In genomic region chr3:40172560-40172959, GRCh38 we compare ENCODE assay signal across 26 cellular contexts.
DNase-seq lines count a peak whose midpoint lies in the region; TF ChIP-seq lines count a peak whose summit lies in the region.
"Had no signal": no experiment of that assay in that cellular context is flagged by ENCODE, and none has a peak within 500 bp of the region (broad histone marks: within the 10 kb centered on the region; RNA-seq: fewer than 3 reads in every experiment).

No MANE protein-coding gene starts in this region.

- peak overlapping the region; percentile 86 for H3K27ac ChIP-seq in substantia nigra (ENCODE audit: low read depth, low read length, poor library complexity, severe bottlenecking)
- H3K27ac ChIP-seq: 22Rv1, C4-2B, HL-60, KMS-11, SJCRH30 had no signal

- H3K9me3 Mint-ChIP-seq in CD14-positive monocyte: peaks cover 0 to 2% (median 0%) of the 10 kb centered on the region in 7 donors
- no peaks in the 10 kb centered on the region for H3K9me3 Mint-ChIP-seq in osteocyte (ENCODE audit: unreplicated experiment)
- H3K9me3 Mint-ChIP-seq: CD8-positive, alpha-beta memory T cell; IgD-negative memory B cell had no signal

- no peaks in the 10 kb centered on the region for H3K36me3 Mint-ChIP-seq in CD14-positive monocyte
- H3K36me3 Mint-ChIP-seq in osteocyte (ENCODE audit: unreplicated experiment): no peaks in the 10 kb centered on the region
- H3K36me3 Mint-ChIP-seq: CD8-positive, alpha-beta memory T cell had no signal

- TF ChIP-seq CTCF in CD14-positive monocyte (IDR thresholded peaks at IDR 0.05): no peak
- no peak for TF ChIP-seq CTCF in osteocyte (IDR thresholded peaks at IDR 0.05)

- peak; percentile 47 for DNase-seq in DMS 273 (lab: John Stamatoyannopoulos, UW; ENCODE audit: unreplicated experiment)
- DNase-seq in DMS 273 treated with DMSO at 0.1 percent for 48 hours (lab: John Stamatoyannopoulos, UW): no peak
- DNase-seq in cerebellar cortex (ENCODE audit: low spot score): peak; percentile 44
- peak; percentile 17 for DNase-seq in globus pallidus (ENCODE audit: low spot score)
- peak in 1 of 49 donors; percentile 31 for DNase-seq in substantia nigra (lab: John Stamatoyannopoulos, UW)
- no peak for DNase-seq in CD14-positive monocyte (ENCODE audit: low spot score)
- no peak for DNase-seq in GM03348 (ENCODE audit: low spot score)
- no peak for DNase-seq in osteocyte (ENCODE audit: extremely low spot score, unreplicated experiment)
- DNase-seq: CD8-positive, alpha-beta memory T cell; DMS153; DND-41; NCI-H1048; NCI-H1417; NCI-H1694; NCI-H2029 treated with DMSO at 0.1 percent for 48 hours; NCI-H226; NCI-H510A; NCI-H774; PC-3; SJCRH30 had no signal

- H3K4me1 Mint-ChIP-seq in CD14-positive monocyte (no peaks in the 10 kb centered on the region), osteocyte (ENCODE audit: unreplicated experiment) (peaks cover 5% of the 10 kb centered on the region)

- intact Hi-C loops in CD14-positive monocyte (cut with micrococcal nuclease): no loop called here

- peaks cover 0 to 5% (median 0%) of the 10 kb centered on the region in 3 donors for H3K27me3 Mint-ChIP-seq in CD14-positive monocyte (ENCODE audit: low read depth in 3 of 3)
- peaks cover 10% of the 10 kb centered on the region for H3K27me3 Mint-ChIP-seq in osteocyte (ENCODE audit: unreplicated experiment)
- H3K27me3 Mint-ChIP-seq: B cell, IgD-negative memory B cell had no signal

- no peak overlapping the region for H3K4me3 Mint-ChIP-seq in CD14-positive monocyte
- no peak overlapping the region for H3K4me3 Mint-ChIP-seq in osteocyte (ENCODE audit: unreplicated experiment)
- H3K4me3 Mint-ChIP-seq: B cell; CD8-positive, alpha-beta memory T cell; IgD-negative memory B cell had no signal

- no peak overlapping the region for H3K27ac Mint-ChIP-seq in CD14-positive monocyte
- H3K27ac Mint-ChIP-seq in osteocyte (ENCODE audit: unreplicated experiment): no peak overlapping the region
- H3K27ac Mint-ChIP-seq: B cell; CD8-positive, alpha-beta memory T cell; IgD-negative memory B cell had no signal

Comparison
In these comparisons a context has a peak if more than half of its experiments do, and no peak if none do; other contexts are left out.
1. DNase-seq: peak in DMS 273 (single experiment), cerebellar cortex (single experiment) and globus pallidus (single experiment); none in DMS 273 treated with DMSO at 0.1 percent for 48 hours (single experiment), CD14-positive monocyte (single experiment), GM03348 (single experiment) and osteocyte (single experiment).